1 cellular context compared by ENCODE assay signal in the genomic region with DNA sequence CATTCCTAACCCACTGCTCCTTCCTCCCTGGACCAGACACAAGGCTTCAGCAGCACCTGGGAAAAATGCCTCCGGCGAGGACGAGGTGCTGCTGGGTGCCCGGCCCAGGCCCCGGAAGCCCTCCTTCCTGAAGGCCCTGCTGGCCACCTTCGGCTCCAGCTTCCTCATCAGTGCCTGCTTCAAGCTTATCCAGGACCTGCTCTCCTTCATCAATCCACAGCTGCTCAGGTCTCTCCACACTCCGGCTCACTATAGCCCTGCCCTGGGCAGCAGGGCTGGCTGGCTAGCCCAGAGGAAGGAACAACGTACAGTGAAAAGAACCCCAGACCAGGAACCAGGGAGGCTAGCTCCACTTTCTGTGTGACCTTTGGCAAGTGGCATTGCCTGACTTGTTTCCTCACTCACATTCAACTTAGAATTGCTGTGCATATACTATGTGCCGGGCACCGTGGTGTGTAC.
TF ChIP-seq lines count a peak whose summit lies in the region.

No MANE protein-coding gene starts in this region.

TF ChIP-seq in IMR-90, 13 proteins besides CTCF, POLR2A, EP300 and RAD21 (continued from another document):
- no peak for TF ChIP-seq BHLHE40 (IDR thresholded peaks at IDR 0.05; ENCODE audit: low read depth, low read length)
- no peak for TF ChIP-seq CEBPB (IDR thresholded peaks at IDR 0.05; ENCODE audit: low read depth, low read length)
- TF ChIP-seq, protein P1, sequence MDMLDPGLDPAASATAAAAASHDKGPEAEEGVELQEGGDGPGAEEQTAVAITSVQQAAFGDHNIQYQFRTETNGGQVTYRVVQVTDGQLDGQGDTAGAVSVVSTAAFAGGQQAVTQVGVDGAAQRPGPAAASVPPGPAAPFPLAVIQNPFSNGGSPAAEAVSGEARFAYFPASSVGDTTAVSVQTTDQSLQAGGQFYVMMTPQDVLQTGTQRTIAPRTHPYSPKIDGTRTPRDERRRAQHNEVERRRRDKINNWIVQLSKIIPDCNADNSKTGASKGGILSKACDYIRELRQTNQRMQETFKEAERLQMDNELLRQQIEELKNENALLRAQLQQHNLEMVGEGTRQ (IDR thresholded peaks at IDR 0.05; ENCODE audit: low read depth, low read length) = no peak
- TF ChIP-seq CHD1 (IDR thresholded peaks at IDR 0.05; ENCODE audit: low read depth, low read length) = no peak
- TF ChIP-seq MXI1 (IDR thresholded peaks at IDR 0.05; ENCODE audit: borderline replicate concordance, low read depth, low read length) = no peak
- TF ChIP-seq MAFK (IDR thresholded peaks at IDR 0.05; ENCODE audit: low read depth, low read length) = no peak
- TF ChIP-seq RFX5 (IDR thresholded peaks at IDR 0.05; ENCODE audit: low read depth, low read length) = no peak
- TF ChIP-seq MAZ (IDR thresholded peaks at IDR 0.05; ENCODE audit: borderline replicate concordance, low read depth, low read length) = no peak
TF ChIP-seq in IMR-90: peak in this region for 0.
